Comparison of ENCODE assay signal across 16 cellular contexts in the genomic region with DNA sequence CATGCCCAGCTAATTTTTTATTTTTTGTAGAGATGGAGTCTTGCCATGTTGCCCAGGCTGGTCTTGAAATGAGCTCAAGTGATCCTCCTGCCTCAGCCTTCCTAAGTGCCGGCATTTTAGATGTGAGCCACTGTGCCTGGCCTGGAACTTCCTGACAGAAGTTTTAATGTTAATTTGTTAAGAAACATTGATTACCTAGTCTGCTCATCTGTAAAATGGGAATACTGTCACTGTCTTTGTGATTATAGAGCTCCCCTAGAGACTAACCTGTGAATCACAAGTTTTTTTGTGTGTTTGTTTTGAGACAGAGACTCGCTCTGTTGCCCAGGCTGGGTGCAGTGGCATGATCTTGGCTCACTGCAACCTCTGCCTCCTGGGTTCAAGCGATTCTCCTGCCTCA. TPM values are rescaled to one million over a fixed set of nuclear protein-coding genes. Genes with fewer than 3 reads are reported as not detected.
A peak's percentile ranks its signal among the peaks of the same experiment; 100 is the strongest.
DNase-seq lines count a peak whose midpoint lies in the region; ATAC-seq and TF ChIP-seq lines count a peak whose summit lies in the region.
"Had no signal": no experiment of that assay in that cellular context is flagged by ENCODE, and none has a peak within 500 bp of the region (broad histone marks: within the 10 kb centered on the region; RNA-seq: fewer than 3 reads in every experiment).

No MANE protein-coding gene starts in this region.

- no peak overlapping the region for H3K4me3 Mint-ChIP-seq in T-helper 17 cell
- peak overlapping the region; percentile 71 for H3K4me3 Mint-ChIP-seq in neural crest cell
- no peak overlapping the region for H3K4me3 Mint-ChIP-seq in activated naive CD4-positive, alpha-beta T cell treated with anti-CD3 and anti-CD28 coated beads for 36 hours

- peaks cover 5 to 10% of the 10 kb centered on the region in 2 experiments; a peak in 3 of 4 replicates for H3K4me1 ChIP-seq in HCT116 (ENCODE audit: control insufficient read depth in 1 of 2, insufficient read depth in 2 of 2, low read length in 2 of 2)

- H3K4me2 ChIP-seq in HCT116 (ENCODE audit: low read length): no peak overlapping the region

- no peak for ATAC-seq in HCT116
- ATAC-seq in T-helper 17 cell: no peak
- no peak for ATAC-seq in GM18870 (IDR thresholded peaks at IDR 0.05; ENCODE audit: unreplicated experiment)
- ATAC-seq: esophagus mucosa, lower lobe of right lung had no signal

- DNase-seq in DMS53 (lab: John Stamatoyannopoulos, UW) (peak; percentile 18), DMS53 treated with DMSO at 0.1 percent for 48 hours (lab: John Stamatoyannopoulos, UW; ENCODE audit: unreplicated experiment) (no peak), HCT116 (ENCODE audit: low read depth, low spot score) (no peak), T-helper 17 cell (no peak), neural crest cell (ENCODE audit: low read depth, low spot score) (no peak), OCI-M1 (lab: John Stamatoyannopoulos, UW) (no peak)
- DNase-seq in activated naive CD4-positive, alpha-beta T cell treated with anti-CD3 and anti-CD28 coated beads for 36 hours: no peak
- DNase-seq: activated naive CD4-positive, alpha-beta T cell treated with Interleukin-2 at 50 U/mL for 16 hours; central memory CD4-positive, alpha-beta T cell; lower lobe of right lung; NCI-H1092; nucleus accumbens; spleen; trophoblast cell had no signal

- no TSS peak for BruUV-seq in HCT116 (replicated peaks; lab: Mats Ljungman, UMichigan)

- RAD21 ChIA-PET in HCT116 (lab: Charles Lee; ENCODE audit: low non-redundant PET in 1 of 2, low total read pairs in 2 of 2, uncharacterized antibody in 2 of 2, unreplicated experiment in 2 of 2): no interaction called here

- no peak overlapping the region for H3K4me3 ChIP-seq in HCT116 (replicated peaks in 1 of 2; ENCODE audit: low read depth in 1 of 2, low read length in 2 of 2)
- H3K4me3 ChIP-seq: lower lobe of right lung, spleen had no signal

- H3K9me3 ChIP-seq in HCT116 (ENCODE audit: control insufficient read depth in 1 of 2, insufficient read depth in 1 of 2, low read depth in 1 of 2, low read length in 2 of 2) (no peaks in the 10 kb centered on the region), T-helper 17 cell (ENCODE audit: control insufficient read depth, low read length, poor library complexity, severe bottlenecking) (no peaks in the 10 kb centered on the region)
- H3K9me3 ChIP-seq: lower lobe of right lung, spleen had no signal

- H3K9me2 ChIP-seq in HCT116 (ENCODE audit: insufficient read depth): no peaks in the 10 kb centered on the region

- no peak overlapping the region for H3K9ac ChIP-seq in HCT116 (ENCODE audit: low read length)

- CTCF ChIA-PET in HCT116 (lab: Charles Lee): interaction anchor here (0.8 to 1.0 kb wide), 2 partner anchors 12 to 31 kb away, joined by 3 read pairs; no protein-coding TSS in a partner anchor
- CTCF ChIA-PET in activated naive CD4-positive, alpha-beta T cell treated with anti-CD3 and anti-CD28 coated beads for 36 hours (lab: Charles Lee): interaction anchor here (0.6 to 0.8 kb wide), 2 partner anchors 50 to 131 kb away, joined by 3 read pairs; a partner anchor contains a TSS

- H3K79me2 ChIP-seq in HCT116 (ENCODE audit: insufficient read depth, low read length): peaks cover 18% of the 10 kb centered on the region

- H2AFZ ChIP-seq in HCT116 (ENCODE audit: low read depth, low read length, poor library complexity, severe bottlenecking): no peak overlapping the region

- H3K27me3 Mint-ChIP-seq in T-helper 17 cell (no peaks in the 10 kb centered on the region), neural crest cell (ENCODE audit: low read depth) (no peaks in the 10 kb centered on the region)
- no peaks in the 10 kb centered on the region for H3K27me3 Mint-ChIP-seq in activated naive CD4-positive, alpha-beta T cell treated with anti-CD3 and anti-CD28 coated beads for 36 hours (ENCODE audit: low read depth)

- H3K27ac Mint-ChIP-seq in T-helper 17 cell: peak overlapping the region; percentile 85
- no peak overlapping the region for H3K27ac Mint-ChIP-seq in neural crest cell (ENCODE audit: unreplicated experiment)
- H3K27ac Mint-ChIP-seq in activated naive CD4-positive, alpha-beta T cell treated with anti-CD3 and anti-CD28 coated beads for 36 hours: no peak overlapping the region

- H4K20me1 ChIP-seq in HCT116 (ENCODE audit: insufficient read depth): no peaks in the 10 kb centered on the region

- peaks cover 3% of the 10 kb centered on the region for H3K36me3 Mint-ChIP-seq in T-helper 17 cell (ENCODE audit: low read depth)
- peaks cover 3% of the 10 kb centered on the region for H3K36me3 Mint-ChIP-seq in neural crest cell (ENCODE audit: low read depth)
- H3K36me3 Mint-ChIP-seq in activated naive CD4-positive, alpha-beta T cell treated with anti-CD3 and anti-CD28 coated beads for 36 hours (ENCODE audit: low read depth): peaks cover 5% of the 10 kb centered on the region

- TF ChIP-seq CTCF in HCT116 (IDR thresholded peaks at IDR 0.05 in 2 of 3, conservative IDR thresholded peaks at IDR 0.05 in 1 of 3; ENCODE audit: borderline replicate concordance in 1 of 3, insufficient read depth in 1 of 3, low read depth in 2 of 3, low read length in 2 of 3) (peak in 2 of 3 experiments; percentile 19 to 45; a peak in 3 of 6 replicates), neural crest cell (conservative IDR thresholded peaks at IDR 0.05) (peak; percentile 28)

- no peak for TF ChIP-seq POLR2A in HCT116 (IDR thresholded peaks at IDR 0.05; ENCODE audit: borderline replicate concordance, extremely low read depth, insufficient read depth, insufficient read length)

- H3K4me1 Mint-ChIP-seq in T-helper 17 cell: peaks cover 17% of the 10 kb centered on the region
- H3K4me1 Mint-ChIP-seq in neural crest cell: peaks cover 15% of the 10 kb centered on the region
- peaks cover 12% of the 10 kb centered on the region for H3K4me1 Mint-ChIP-seq in activated naive CD4-positive, alpha-beta T cell treated with anti-CD3 and anti-CD28 coated beads for 36 hours (ENCODE audit: low read depth)

- POLR2A ChIA-PET in HCT116 (lab: Charles Lee): no interaction called here

- no peaks in the 10 kb centered on the region for H3K9me3 Mint-ChIP-seq in neural crest cell
- no peaks in the 10 kb centered on the region for H3K9me3 Mint-ChIP-seq in activated naive CD4-positive, alpha-beta T cell treated with anti-CD3 and anti-CD28 coated beads for 36 hours

- intact Hi-C loops in HCT116 (cut with micrococcal nuclease): no loop called here
- intact Hi-C loops in activated naive CD4-positive, alpha-beta T cell treated with anti-CD3 and anti-CD28 coated beads for 36 hours (cut with micrococcal nuclease): no loop called here

- no peak overlapping the region for H3K27ac ChIP-seq in HCT116 (ENCODE audit: low read depth, low read length)
- H3K27ac ChIP-seq: lower lobe of right lung, spleen had no signal

- H3K27me3 ChIP-seq in HCT116 (ENCODE audit: insufficient read depth, low read length): no peaks in the 10 kb centered on the region
- H3K27me3 ChIP-seq: spleen had no signal

- TF ChIP-seq RAD21 in HCT116 (IDR thresholded peaks at IDR 0.05; ENCODE audit: low read depth): peak; percentile 30; the same call in 1 of the 2 replicates

- no peaks in the 10 kb centered on the region; a peak in 1 of 4 replicates for H3K36me3 ChIP-seq in HCT116 (ENCODE audit: control insufficient read depth in 1 of 2, insufficient read depth in 2 of 2, low read length in 2 of 2)
- H3K36me3 ChIP-seq: lower lobe of right lung had no signal

TF ChIP-seq in HCT116, 20 proteins besides CTCF, POLR2A, EP300 and RAD21 (continues in another document):
- TF ChIP-seq EZH2 (IDR thresholded peaks at IDR 0.05) (no peak), CEBPB (IDR thresholded peaks at IDR 0.05; ENCODE audit: low read depth) (no peak), JUND (IDR thresholded peaks at IDR 0.05) (no peak), EZH2phosphoT487 (IDR thresholded peaks at IDR 0.05; ENCODE audit: borderline replicate concordance) (no peak), SP1 (IDR thresholded peaks at IDR 0.05; ENCODE audit: low read depth) (no peak), SIN3A (IDR thresholded peaks at IDR 0.05; ENCODE audit: low read depth) (no peak), EGR1 (IDR thresholded peaks at IDR 0.05; ENCODE audit: low read depth) (no peak), FOSL1 (IDR thresholded peaks at IDR 0.05; ENCODE audit: low read depth) (no peak), TCF7L2 (IDR thresholded peaks at IDR 0.05; ENCODE audit: borderline replicate concordance, extremely low read depth, insufficient read depth, insufficient read length) (no peak)
- TF ChIP-seq, protein P1, sequence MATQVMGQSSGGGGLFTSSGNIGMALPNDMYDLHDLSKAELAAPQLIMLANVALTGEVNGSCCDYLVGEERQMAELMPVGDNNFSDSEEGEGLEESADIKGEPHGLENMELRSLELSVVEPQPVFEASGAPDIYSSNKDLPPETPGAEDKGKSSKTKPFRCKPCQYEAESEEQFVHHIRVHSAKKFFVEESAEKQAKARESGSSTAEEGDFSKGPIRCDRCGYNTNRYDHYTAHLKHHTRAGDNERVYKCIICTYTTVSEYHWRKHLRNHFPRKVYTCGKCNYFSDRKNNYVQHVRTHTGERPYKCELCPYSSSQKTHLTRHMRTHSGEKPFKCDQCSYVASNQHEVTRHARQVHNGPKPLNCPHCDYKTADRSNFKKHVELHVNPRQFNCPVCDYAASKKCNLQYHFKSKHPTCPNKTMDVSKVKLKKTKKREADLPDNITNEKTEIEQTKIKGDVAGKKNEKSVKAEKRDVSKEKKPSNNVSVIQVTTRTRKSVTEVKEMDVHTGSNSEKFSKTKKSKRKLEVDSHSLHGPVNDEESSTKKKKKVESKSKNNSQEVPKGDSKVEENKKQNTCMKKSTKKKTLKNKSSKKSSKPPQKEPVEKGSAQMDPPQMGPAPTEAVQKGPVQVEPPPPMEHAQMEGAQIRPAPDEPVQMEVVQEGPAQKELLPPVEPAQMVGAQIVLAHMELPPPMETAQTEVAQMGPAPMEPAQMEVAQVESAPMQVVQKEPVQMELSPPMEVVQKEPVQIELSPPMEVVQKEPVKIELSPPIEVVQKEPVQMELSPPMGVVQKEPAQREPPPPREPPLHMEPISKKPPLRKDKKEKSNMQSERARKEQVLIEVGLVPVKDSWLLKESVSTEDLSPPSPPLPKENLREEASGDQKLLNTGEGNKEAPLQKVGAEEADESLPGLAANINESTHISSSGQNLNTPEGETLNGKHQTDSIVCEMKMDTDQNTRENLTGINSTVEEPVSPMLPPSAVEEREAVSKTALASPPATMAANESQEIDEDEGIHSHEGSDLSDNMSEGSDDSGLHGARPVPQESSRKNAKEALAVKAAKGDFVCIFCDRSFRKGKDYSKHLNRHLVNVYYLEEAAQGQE (IDR thresholded peaks at IDR 0.05; ENCODE audit: low read depth): no peak

RNA-seq across cellular contexts. Expression of a gene that starts 4.3 kb away (rescaled TPM):
- total RNA-seq in HCT116 (2021; ENCODE audit: unreplicated experiment) (68.6 TPM), T-helper 17 cell (10 to 100 TPM; 52.7 to 73.1 TPM), neural crest cell (118 and 128 TPM in 2 replicates)
- 35.2 and 49.2 TPM in 2 replicates for polyA plus RNA-seq in HCT116 (2012)
- total RNA-seq in activated naive CD4-positive, alpha-beta T cell treated with anti-CD3 and anti-CD28 coated beads for 36 hours: 10 to 100 TPM; 75.8 to 77.9 TPM
